ENCODE assay signal across 18 cellular contexts in genomic region chr12:131139363-131140068, GRCh38.
DNase-seq lines count a peak whose midpoint lies in the region; ATAC-seq, FAIRE-seq and TF ChIP-seq lines count a peak whose summit lies in the region.
"Had no signal": no experiment of that assay in that cellular context is flagged by ENCODE, and none has a peak within 500 bp of the region (broad histone marks: within the 10 kb centered on the region; RNA-seq: fewer than 3 reads in every experiment).

No MANE protein-coding gene starts in this region.

- peak; percentile 35 for ATAC-seq in stimulated activated naive CD8-positive, alpha-beta T cell treated with anti-CD3 and anti-CD28 coated beads, Interleukin-15, amount 100 ng/mL, for 72 hours
- no peak for ATAC-seq in stimulated activated naive CD8-positive, alpha-beta T cell treated with anti-CD3 and anti-CD28 coated beads, Interleukin-15, Interleukin-2, amounts not matched to agents 100 U/mL and 50 U/mL, for 24 hours
- ATAC-seq in GM19324 (IDR thresholded peaks at IDR 0.05; ENCODE audit: low FRiP score, unreplicated experiment), result no peak

- H3K4me1 Mint-ChIP-seq in stimulated activated naive CD8-positive, alpha-beta T cell treated with anti-CD3 and anti-CD28 coated beads, Interleukin-15, amount 100 ng/mL, for 72 hours, result peaks cover 7% of the 10 kb centered on the region

- H3K4me3 ChIP-seq in osteoblast (ENCODE audit: insufficient read depth, low read length) (no peak overlapping the region), SJCRH30 (no peak overlapping the region)

- H3K27me3 ChIP-seq in osteoblast (ENCODE audit: insufficient read depth, low read length) (no peaks in the 10 kb centered on the region), SJCRH30 (no peaks in the 10 kb centered on the region)

- no peaks in the 10 kb centered on the region for H3K79me2 ChIP-seq in osteoblast (ENCODE audit: insufficient read depth, low read length)

- H3K27me3 Mint-ChIP-seq in stimulated activated naive CD8-positive, alpha-beta T cell treated with anti-CD3 and anti-CD28 coated beads, Interleukin-15, amount 100 ng/mL, for 72 hours, result no peaks in the 10 kb centered on the region
- H3K27me3 Mint-ChIP-seq: CD4-positive, alpha-beta T cell had no signal

- no peak for FAIRE-seq in frontal cortex (lab: Jason Lieb, UNC)
- FAIRE-seq: G401.6, GM19239 had no signal

- no peak overlapping the region for H2AFZ ChIP-seq in osteoblast (ENCODE audit: low read length)

- TF ChIP-seq CTCF in osteoblast (IDR thresholded peaks at IDR 0.05; ENCODE audit: extremely low read depth, low read depth, low read length), result no peak

- no peaks in the 10 kb centered on the region for H4K20me1 ChIP-seq in osteoblast (ENCODE audit: insufficient read depth, low read length)

- H3K27ac ChIP-seq in osteoblast (ENCODE audit: low read depth, low read length) (no peak overlapping the region), SJCRH30 (no peak overlapping the region)

- H3K9me3 ChIP-seq in osteoblast (ENCODE audit: low read depth, low read length), result no peaks in the 10 kb centered on the region
- no peaks in the 10 kb centered on the region for H3K9me3 ChIP-seq in SJCRH30 (replicated peaks)
- H3K9me3 ChIP-seq: Caco-2 had no signal

- no peak overlapping the region for H3K27ac Mint-ChIP-seq in stimulated activated naive CD8-positive, alpha-beta T cell treated with anti-CD3 and anti-CD28 coated beads, Interleukin-15, amount 100 ng/mL, for 72 hours
- H3K27ac Mint-ChIP-seq: B cell; CD4-positive, alpha-beta T cell had no signal

- no peaks in the 10 kb centered on the region for H3K9me3 Mint-ChIP-seq in stimulated activated naive CD8-positive, alpha-beta T cell treated with anti-CD3 and anti-CD28 coated beads, Interleukin-15, amount 100 ng/mL, for 72 hours
- H3K9me3 Mint-ChIP-seq: CD4-positive, alpha-beta T cell had no signal

- no peak overlapping the region for H3K4me3 Mint-ChIP-seq in stimulated activated naive CD8-positive, alpha-beta T cell treated with anti-CD3 and anti-CD28 coated beads, Interleukin-15, amount 100 ng/mL, for 72 hours
- H3K4me3 Mint-ChIP-seq: B cell; CD4-positive, alpha-beta T cell had no signal

- no peak overlapping the region for H3K4me2 ChIP-seq in osteoblast (ENCODE audit: insufficient read depth, low read length)

- H3K36me3 ChIP-seq in osteoblast (ENCODE audit: insufficient read depth, low read length) (no peaks in the 10 kb centered on the region), SJCRH30 (no peaks in the 10 kb centered on the region)

- H3K4me1 ChIP-seq in osteoblast (ENCODE audit: insufficient read depth, low read length) (no peaks in the 10 kb centered on the region), SJCRH30 (no peaks in the 10 kb centered on the region)
- H3K4me1 ChIP-seq: Caco-2 had no signal

- DNase-seq in stimulated activated naive CD8-positive, alpha-beta T cell treated with anti-CD3 and anti-CD28 coated beads, Interleukin-15, amount 100 ng/mL, for 72 hours, result no peak
- no peak for DNase-seq in stimulated activated naive CD8-positive, alpha-beta T cell treated with anti-CD3 and anti-CD28 coated beads, Interleukin-15, Interleukin-2, amounts not matched to agents 100 U/mL and 50 U/mL, for 24 hours
- DNase-seq in islet precursor cell, result peak; percentile 43
- peak; percentile 80 for DNase-seq in osteoblast (ENCODE audit: insufficient read length, low spot score, missing footprints)
- no peak for DNase-seq in frontal cortex (ENCODE audit: low spot score in 2 of 2)
- no peak for DNase-seq in dermis blood vessel endothelial cell
- DNase-seq in SJCRH30, result no peak
- DNase-seq: Caco-2; CD4-positive, alpha-beta T cell; GOT3; NCI-H1092 treated with DMSO at 0.1 percent for 48 hours; NCI-H146; NCI-H2081; SIG-M5 had no signal

Comparison
In these comparisons a context has a peak if more than half of its experiments do, and no peak if none do; other contexts are left out.
1. DNase-seq: peak in islet precursor cell (single experiment) and osteoblast (single experiment); none in stimulated activated naive CD8-positive, alpha-beta T cell treated with anti-CD3 and anti-CD28 coated beads, Interleukin-15, amount 100 ng/mL, for 72 hours (0 of 2), stimulated activated naive CD8-positive, alpha-beta T cell treated with anti-CD3 and anti-CD28 coated beads, Interleukin-15, Interleukin-2, amounts not matched to agents 100 U/mL and 50 U/mL, for 24 hours (single experiment), frontal cortex (0 of 2), dermis blood vessel endothelial cell (single experiment) and SJCRH30 (0 of 2).